In the genomic region with DNA sequence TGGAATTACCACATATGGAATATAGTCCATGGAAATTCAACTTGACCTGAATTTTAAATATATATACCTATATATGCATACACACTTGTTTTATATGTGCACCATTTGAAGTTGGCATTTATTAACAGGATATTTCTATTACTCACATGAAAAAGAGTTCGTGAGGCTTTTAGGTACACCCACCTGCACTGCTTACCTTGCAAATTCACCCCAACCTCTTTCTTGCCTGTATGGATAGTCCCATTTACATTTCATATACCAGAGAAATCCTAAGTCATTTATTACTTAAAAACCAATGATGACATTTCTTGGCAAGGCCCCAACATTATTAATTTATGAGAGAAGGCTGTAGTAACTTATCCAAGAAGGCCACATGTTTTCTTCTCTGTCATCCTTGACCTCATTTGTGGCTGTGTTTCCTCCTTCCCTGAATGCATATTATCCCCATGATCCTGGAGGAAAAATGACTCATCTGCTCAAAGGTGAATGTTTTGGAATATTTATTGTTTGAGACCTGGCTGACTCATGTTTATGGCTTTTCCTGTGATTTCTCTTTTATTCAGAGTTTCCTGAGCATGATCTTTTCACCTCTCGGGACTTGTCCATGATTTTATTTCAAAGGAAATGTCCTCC, we compare ENCODE assay signal across 1 cellular context.
TF ChIP-seq lines count a peak whose summit lies in the region.

No MANE protein-coding gene starts in this region.

TF ChIP-seq in WTC11, 78 proteins besides CTCF, POLR2A, EP300 and RAD21 (continued from another document):
- TF ChIP-seq, protein P1, sequence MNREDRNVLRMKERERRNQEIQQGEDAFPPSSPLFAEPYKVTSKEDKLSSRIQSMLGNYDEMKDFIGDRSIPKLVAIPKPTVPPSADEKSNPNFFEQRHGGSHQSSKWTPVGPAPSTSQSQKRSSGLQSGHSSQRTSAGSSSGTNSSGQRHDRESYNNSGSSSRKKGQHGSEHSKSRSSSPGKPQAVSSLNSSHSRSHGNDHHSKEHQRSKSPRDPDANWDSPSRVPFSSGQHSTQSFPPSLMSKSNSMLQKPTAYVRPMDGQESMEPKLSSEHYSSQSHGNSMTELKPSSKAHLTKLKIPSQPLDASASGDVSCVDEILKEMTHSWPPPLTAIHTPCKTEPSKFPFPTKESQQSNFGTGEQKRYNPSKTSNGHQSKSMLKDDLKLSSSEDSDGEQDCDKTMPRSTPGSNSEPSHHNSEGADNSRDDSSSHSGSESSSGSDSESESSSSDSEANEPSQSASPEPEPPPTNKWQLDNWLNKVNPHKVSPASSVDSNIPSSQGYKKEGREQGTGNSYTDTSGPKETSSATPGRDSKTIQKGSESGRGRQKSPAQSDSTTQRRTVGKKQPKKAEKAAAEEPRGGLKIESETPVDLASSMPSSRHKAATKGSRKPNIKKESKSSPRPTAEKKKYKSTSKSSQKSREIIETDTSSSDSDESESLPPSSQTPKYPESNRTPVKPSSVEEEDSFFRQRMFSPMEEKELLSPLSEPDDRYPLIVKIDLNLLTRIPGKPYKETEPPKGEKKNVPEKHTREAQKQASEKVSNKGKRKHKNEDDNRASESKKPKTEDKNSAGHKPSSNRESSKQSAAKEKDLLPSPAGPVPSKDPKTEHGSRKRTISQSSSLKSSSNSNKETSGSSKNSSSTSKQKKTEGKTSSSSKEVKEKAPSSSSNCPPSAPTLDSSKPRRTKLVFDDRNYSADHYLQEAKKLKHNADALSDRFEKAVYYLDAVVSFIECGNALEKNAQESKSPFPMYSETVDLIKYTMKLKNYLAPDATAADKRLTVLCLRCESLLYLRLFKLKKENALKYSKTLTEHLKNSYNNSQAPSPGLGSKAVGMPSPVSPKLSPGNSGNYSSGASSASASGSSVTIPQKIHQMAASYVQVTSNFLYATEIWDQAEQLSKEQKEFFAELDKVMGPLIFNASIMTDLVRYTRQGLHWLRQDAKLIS (CRISPR knock-in tag; IDR thresholded peaks at IDR 0.05; ENCODE audit: borderline replicate concordance) = no peak
- TF ChIP-seq GABPB1 (CRISPR knock-in tag; IDR thresholded peaks at IDR 0.05) = no peak
- TF ChIP-seq ZNF263 (CRISPR knock-in tag; IDR thresholded peaks at IDR 0.05; ENCODE audit: low read depth) = no peak
- TF ChIP-seq ARID4B (CRISPR knock-in tag; IDR thresholded peaks at IDR 0.05; ENCODE audit: borderline replicate concordance) = no peak
- TF ChIP-seq GTF2I (CRISPR knock-in tag; conservative IDR thresholded peaks at IDR 0.05) = no peak
TF ChIP-seq in WTC11: peak in this region for 0.
